In genomic region chr17:74027539-74027938, GRCh38 we compare ENCODE assay signal across 29 cellular contexts.
"Had no signal": no experiment of that assay in that cellular context is flagged by ENCODE, and none has a peak within 500 bp of the region (broad histone marks: within the 10 kb centered on the region; RNA-seq: fewer than 3 reads in every experiment).

No MANE protein-coding gene starts in this region.

- H3K4me1 Mint-ChIP-seq: activated B cell treated with CpG ODN at 0.5 μM for 24 hours; activated CD4-positive, alpha-beta T cell treated with anti-CD3 and anti-CD28 coated beads, Interleukin-2, amount 10 ng/mL, durations not matched to agents 24 days and 14 days; activated naive CD8-positive, alpha-beta T cell treated with anti-CD3 and anti-CD28 coated beads, Interleukin-2, amount 50 U/mL, for 24 hours; central memory CD8-positive, alpha-beta T cell had no signal

- H3K27ac Mint-ChIP-seq: activated B cell treated with CpG ODN at 0.5 μM for 24 hours; activated CD4-positive, alpha-beta T cell treated with anti-CD3 and anti-CD28 coated beads, Interleukin-2, amount 10 ng/mL, durations not matched to agents 24 days and 14 days; activated CD8-positive, alpha-beta memory T cell treated with anti-CD3 and anti-CD28 coated beads, Interleukin-2, amount 10 ng/mL, durations not matched to agents 7 days and 5 days; activated naive CD4-positive, alpha-beta T cell treated with anti-CD3 and anti-CD28 coated beads, Interleukin-2, amount 50 U/mL, for 72 hours; activated naive CD8-positive, alpha-beta T cell treated with anti-CD3 and anti-CD28 coated beads, Interleukin-2, amount 50 U/mL, for 24 hours; activated T-cell treated with anti-CD3 and anti-CD28 coated beads, Interleukin-2, amount 50 U/mL, for 24 hours; activated T-helper 1 cell treated with anti-CD3 and anti-CD28 coated beads, Interleukin-12 subunit alpha, Interleukin-12 subunit beta, Interleukin-2, Interleukin-4 antibody, amounts not matched to agents 30 ng/mL and 10 ng/mL and 1 ng/mL, durations not matched to agents 14 hours and 24 hours and 36 hours; T-helper 17 cell had no signal

- H2AFZ ChIP-seq: PC-9 had no signal

- H3K9me3 Mint-ChIP-seq: activated B cell treated with CpG ODN at 0.5 μM for 24 hours; activated CD4-positive, alpha-beta T cell treated with anti-CD3 and anti-CD28 coated beads, Interleukin-2, amount 10 ng/mL, durations not matched to agents 24 days and 14 days; activated naive CD4-positive, alpha-beta T cell treated with anti-CD3 and anti-CD28 coated beads, Interleukin-2, amount 50 U/mL, for 72 hours; activated naive CD8-positive, alpha-beta T cell treated with anti-CD3 and anti-CD28 coated beads, Interleukin-2, amount 50 U/mL, for 24 hours; activated T-cell treated with anti-CD3 and anti-CD28 coated beads, Interleukin-2, amount 50 U/mL, for 24 hours; activated T-helper 1 cell treated with anti-CD3 and anti-CD28 coated beads, Interleukin-12 subunit alpha, Interleukin-12 subunit beta, Interleukin-2, Interleukin-4 antibody, amounts not matched to agents 30 ng/mL and 10 ng/mL and 1 ng/mL, durations not matched to agents 14 hours and 24 hours and 36 hours; central memory CD8-positive, alpha-beta T cell had no signal

- H3K4me2 ChIP-seq: PC-9 had no signal

- DNase-seq: activated B cell treated with CpG ODN at 0.5 μM for 24 hours; activated CD4-positive, alpha-beta T cell treated with anti-CD3 and anti-CD28 coated beads for 1 hour; activated CD4-positive, alpha-beta T cell treated with anti-CD3 and anti-CD28 coated beads, Interleukin-2, amount 10 ng/mL, durations not matched to agents 24 days and 14 days; activated CD4-positive, alpha-beta T cell treated with anti-CD3 and anti-CD28 coated beads, Interleukin-2, amount 50 U/mL, for 48 hours; activated CD8-positive, alpha-beta memory T cell treated with anti-CD3 and anti-CD28 coated beads, Interleukin-2, amount 10 ng/mL, durations not matched to agents 7 days and 5 days; activated effector memory CD4-positive, alpha-beta T cell treated with anti-CD3 and anti-CD28 coated beads, Interleukin-2, amount 50 U/mL, for 16 hours; activated naive CD4-positive, alpha-beta T cell treated with Interleukin-2 at 50 U/mL for 16 hours; activated naive CD8-positive, alpha-beta T cell treated with anti-CD3 and anti-CD28 coated beads, Interleukin-2, amount 50 U/mL, for 24 hours; activated T-cell treated with anti-CD3 and anti-CD28 coated beads, Interleukin-2, amount 50 U/mL, for 24 hours; amniotic stem cell; body of pancreas; Karpas-422; MM.1S; NCI-H1105 treated with DMSO at 0.1 percent for 48 hours; NCI-H146; NCI-H187 treated with DMSO at 0.1 percent for 48 hours; NCI-H2081 treated with DMSO at 0.1 percent for 48 hours; NCI-H446; NCI-H526; NCI-H774; PC-9; SIG-M5; T-helper 17 cell; T-helper 9 cell had no signal

- H3K4me3 Mint-ChIP-seq: activated B cell treated with CpG ODN at 0.5 μM for 24 hours; activated CD4-positive, alpha-beta T cell treated with anti-CD3 and anti-CD28 coated beads, Interleukin-2, amount 10 ng/mL, durations not matched to agents 24 days and 14 days; activated CD8-positive, alpha-beta memory T cell treated with anti-CD3 and anti-CD28 coated beads, Interleukin-2, amount 10 ng/mL, durations not matched to agents 7 days and 5 days; activated naive CD8-positive, alpha-beta T cell treated with anti-CD3 and anti-CD28 coated beads, Interleukin-2, amount 50 U/mL, for 24 hours; activated T-cell treated with anti-CD3 and anti-CD28 coated beads, Interleukin-2, amount 50 U/mL, for 24 hours; activated T-helper 1 cell treated with anti-CD3 and anti-CD28 coated beads, Interleukin-12 subunit alpha, Interleukin-12 subunit beta, Interleukin-2, Interleukin-4 antibody, amounts not matched to agents 30 ng/mL and 10 ng/mL and 1 ng/mL, durations not matched to agents 14 hours and 24 hours and 36 hours; central memory CD8-positive, alpha-beta T cell; T-helper 17 cell had no signal

- H3K4me3 ChIP-seq: ascending aorta, body of pancreas, PC-9 had no signal

- H3K4me1 ChIP-seq: ascending aorta, body of pancreas had no signal

- H3K36me3 ChIP-seq: ascending aorta had no signal

- H3K27ac ChIP-seq: ascending aorta, body of pancreas, PC-9 had no signal

- FAIRE-seq: colon had no signal

- ATAC-seq: activated CD8-positive, alpha-beta memory T cell treated with anti-CD3 and anti-CD28 coated beads, Interleukin-2, amount 10 ng/mL, durations not matched to agents 7 days and 5 days; activated naive CD4-positive, alpha-beta T cell treated with anti-CD3 and anti-CD28 coated beads, Interleukin-2, amount 50 U/mL, for 72 hours; activated naive CD8-positive, alpha-beta T cell treated with anti-CD3 and anti-CD28 coated beads, Interleukin-2, amount 50 U/mL, for 24 hours; body of pancreas; T-helper 17 cell had no signal

- H3K27me3 ChIP-seq: ascending aorta had no signal

- H3K9me3 ChIP-seq: ascending aorta, body of pancreas had no signal

- H3K36me3 Mint-ChIP-seq: activated CD8-positive, alpha-beta memory T cell treated with anti-CD3 and anti-CD28 coated beads, Interleukin-2, amount 10 ng/mL, durations not matched to agents 7 days and 5 days; activated naive CD4-positive, alpha-beta T cell treated with anti-CD3 and anti-CD28 coated beads, Interleukin-2, amount 50 U/mL, for 72 hours had no signal
